Comparison of ENCODE assay signal across 11 cellular contexts in the genomic region with DNA sequence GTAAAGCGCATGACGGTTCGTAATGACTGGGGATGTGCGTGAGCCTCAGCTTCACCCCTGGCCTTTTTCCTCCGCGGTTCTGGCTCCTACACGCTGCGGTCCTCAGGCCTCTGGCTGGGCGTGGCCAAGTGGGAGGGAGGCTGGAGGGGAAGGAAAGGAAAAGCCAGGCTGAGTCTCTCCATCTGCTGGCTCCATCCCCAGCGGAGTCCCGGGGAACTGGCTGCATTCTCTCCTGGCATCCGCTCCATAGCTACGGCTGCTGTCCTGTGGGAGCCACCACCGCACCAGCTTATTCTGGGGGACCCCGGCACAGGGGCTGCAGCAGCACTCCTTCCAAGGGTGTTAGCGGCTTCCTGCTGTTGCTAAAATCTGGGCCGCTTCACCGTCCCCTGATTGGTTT.
DNase-seq lines count a peak whose midpoint lies in the region; ATAC-seq and TF ChIP-seq lines count a peak whose summit lies in the region.
"Had no signal": no experiment of that assay in that cellular context is flagged by ENCODE, and none has a peak within 500 bp of the region (broad histone marks: within the 10 kb centered on the region; RNA-seq: fewer than 3 reads in every experiment).

No MANE protein-coding gene starts in this region.

- H3K27ac ChIP-seq in RWPE2 (ENCODE audit: poor library complexity, severe bottlenecking) (no peak overlapping the region), neural cell (ENCODE audit: low read length) (no peak overlapping the region)
- H3K27ac ChIP-seq: C4-2B, parathyroid adenoma had no signal

- no peak overlapping the region for H2AFZ ChIP-seq in neural cell (ENCODE audit: low read depth, low read length)
- H2AFZ ChIP-seq: parathyroid adenoma had no signal

- no peak for TF ChIP-seq RAD21 in neural cell (conservative IDR thresholded peaks at IDR 0.05)

- H3K9me2 ChIP-seq in neural cell (ENCODE audit: insufficient read depth, low read length), result no peaks in the 10 kb centered on the region

- H3K9me3 ChIP-seq in RWPE2 (ENCODE audit: severe bottlenecking) (no peaks in the 10 kb centered on the region), neural cell (ENCODE audit: low read length) (no peaks in the 10 kb centered on the region), BE2C (no peaks in the 10 kb centered on the region; the same call in 1 of the 2 replicates)

- no peaks in the 10 kb centered on the region for H3K79me2 ChIP-seq in neural cell (replicated peaks; ENCODE audit: insufficient read depth, low read length)
- H3K79me2 ChIP-seq: parathyroid adenoma had no signal

- H3K4me1 ChIP-seq in RWPE2 (ENCODE audit: insufficient read depth, poor library complexity, severe bottlenecking), result no peaks in the 10 kb centered on the region
- H3K4me1 ChIP-seq in BE2C, result no peaks in the 10 kb centered on the region
- H3K4me1 ChIP-seq: parathyroid adenoma had no signal

- H4K20me1 ChIP-seq in neural cell (ENCODE audit: insufficient read depth), result no peaks in the 10 kb centered on the region

- H3K4me2 ChIP-seq in neural cell (ENCODE audit: low read length), result no peak overlapping the region

- ATAC-seq in RWPE2 (ENCODE audit: low read depth) (peak; percentile 17; the same call in 1 of the 3 replicates), HG02981 (IDR thresholded peaks at IDR 0.05; ENCODE audit: unreplicated experiment) (no peak), GM18511 (IDR thresholded peaks at IDR 0.05; ENCODE audit: unreplicated experiment) (no peak)
- ATAC-seq: stimulated activated naive CD8-positive, alpha-beta T cell treated with anti-CD3 and anti-CD28 coated beads, Interleukin-15, Interleukin-2, amounts not matched to agents 100 U/mL and 50 U/mL, for 24 hours had no signal

- H3K36me3 ChIP-seq in RWPE2 (ENCODE audit: low read depth), result no peaks in the 10 kb centered on the region
- no peaks in the 10 kb centered on the region for H3K36me3 ChIP-seq in neural cell (ENCODE audit: insufficient read depth, low read length)
- no peaks in the 10 kb centered on the region for H3K36me3 ChIP-seq in BE2C

- TF ChIP-seq EP300 in neural cell (conservative IDR thresholded peaks at IDR 0.05; ENCODE audit: poor library complexity, severe bottlenecking), result no peak

- DNase-seq in AG08396 (ENCODE audit: low spot score) (peak; percentile 68), RWPE2 (ENCODE audit: low spot score) (no peak), globus pallidus (ENCODE audit: low spot score) (peak; percentile 68), foreskin melanocyte (no peak), BE2C (no peak)
- DNase-seq: stimulated activated naive CD8-positive, alpha-beta T cell treated with anti-CD3 and anti-CD28 coated beads, Interleukin-15, Interleukin-2, amounts not matched to agents 100 U/mL and 50 U/mL, for 24 hours had no signal

- H3K4me3 ChIP-seq in RWPE2 (ENCODE audit: severe bottlenecking) (no peak overlapping the region), neural cell (ENCODE audit: low read length) (peak overlapping the region; percentile 34), BE2C (ENCODE audit: low read depth, low read length) (no peak overlapping the region)

- no peak overlapping the region for H3K9ac ChIP-seq in neural cell (ENCODE audit: low read length)
- H3K9ac ChIP-seq: parathyroid adenoma had no signal

- no peak for TF ChIP-seq CTCF in RWPE2 (IDR thresholded peaks at IDR 0.05; ENCODE audit: poor library complexity, severe bottlenecking)
- TF ChIP-seq CTCF in neural cell (IDR thresholded peaks at IDR 0.05; ENCODE audit: poor library complexity, severe bottlenecking), result no peak
- no peak for TF ChIP-seq CTCF in BE2C (IDR thresholded peaks at IDR 0.05; ENCODE audit: low read depth, low read length)

- no peaks in the 10 kb centered on the region for H3F3A ChIP-seq in neural cell (ENCODE audit: insufficient read depth, low read length, poor library complexity, severe bottlenecking)

- H3K27me3 ChIP-seq in RWPE2 (ENCODE audit: insufficient read depth, poor library complexity, severe bottlenecking), result peaks cover 53% of the 10 kb centered on the region
- no peaks in the 10 kb centered on the region for H3K27me3 ChIP-seq in neural cell (ENCODE audit: insufficient read depth, low read depth, low read length)
- peaks cover 24% of the 10 kb centered on the region for H3K27me3 ChIP-seq in BE2C

TF ChIP-seq in neural cell, 6 proteins besides CTCF, POLR2A, EP300 and RAD21:
- TF ChIP-seq POLR2AphosphoS5 (IDR thresholded peaks at IDR 0.05) (no peak), EZH2 (IDR thresholded peaks at IDR 0.05; ENCODE audit: borderline replicate concordance, insufficient read depth, low read length, poor library complexity, severe bottlenecking) (no peak), SMC3 (conservative IDR thresholded peaks at IDR 0.05; ENCODE audit: poor library complexity) (no peak), TAF1 (IDR thresholded peaks at IDR 0.05; ENCODE audit: low read depth) (no peak), MXI1 (conservative IDR thresholded peaks at IDR 0.05; ENCODE audit: poor library complexity, severe bottlenecking) (no peak)
- TF ChIP-seq, protein P1, sequence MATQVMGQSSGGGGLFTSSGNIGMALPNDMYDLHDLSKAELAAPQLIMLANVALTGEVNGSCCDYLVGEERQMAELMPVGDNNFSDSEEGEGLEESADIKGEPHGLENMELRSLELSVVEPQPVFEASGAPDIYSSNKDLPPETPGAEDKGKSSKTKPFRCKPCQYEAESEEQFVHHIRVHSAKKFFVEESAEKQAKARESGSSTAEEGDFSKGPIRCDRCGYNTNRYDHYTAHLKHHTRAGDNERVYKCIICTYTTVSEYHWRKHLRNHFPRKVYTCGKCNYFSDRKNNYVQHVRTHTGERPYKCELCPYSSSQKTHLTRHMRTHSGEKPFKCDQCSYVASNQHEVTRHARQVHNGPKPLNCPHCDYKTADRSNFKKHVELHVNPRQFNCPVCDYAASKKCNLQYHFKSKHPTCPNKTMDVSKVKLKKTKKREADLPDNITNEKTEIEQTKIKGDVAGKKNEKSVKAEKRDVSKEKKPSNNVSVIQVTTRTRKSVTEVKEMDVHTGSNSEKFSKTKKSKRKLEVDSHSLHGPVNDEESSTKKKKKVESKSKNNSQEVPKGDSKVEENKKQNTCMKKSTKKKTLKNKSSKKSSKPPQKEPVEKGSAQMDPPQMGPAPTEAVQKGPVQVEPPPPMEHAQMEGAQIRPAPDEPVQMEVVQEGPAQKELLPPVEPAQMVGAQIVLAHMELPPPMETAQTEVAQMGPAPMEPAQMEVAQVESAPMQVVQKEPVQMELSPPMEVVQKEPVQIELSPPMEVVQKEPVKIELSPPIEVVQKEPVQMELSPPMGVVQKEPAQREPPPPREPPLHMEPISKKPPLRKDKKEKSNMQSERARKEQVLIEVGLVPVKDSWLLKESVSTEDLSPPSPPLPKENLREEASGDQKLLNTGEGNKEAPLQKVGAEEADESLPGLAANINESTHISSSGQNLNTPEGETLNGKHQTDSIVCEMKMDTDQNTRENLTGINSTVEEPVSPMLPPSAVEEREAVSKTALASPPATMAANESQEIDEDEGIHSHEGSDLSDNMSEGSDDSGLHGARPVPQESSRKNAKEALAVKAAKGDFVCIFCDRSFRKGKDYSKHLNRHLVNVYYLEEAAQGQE (IDR thresholded peaks at IDR 0.05; ENCODE audit: borderline replicate concordance), result no peak
TF ChIP-seq in neural cell: peak in this region for 0.

Comparison
In these comparisons a context has a peak if more than half of its experiments do, and no peak if none do; other contexts are left out.
1. DNase-seq: peak in AG08396 (single experiment) and globus pallidus (single experiment); none in RWPE2 (single experiment), foreskin melanocyte (single experiment) and BE2C (single experiment).